ENCODE assay signal across 8 cellular contexts in genomic region chr1:51237313-51237700, GRCh38. TPM values are rescaled to one million over a fixed set of nuclear protein-coding genes. Genes with fewer than 3 reads are reported as not detected.
DNase-seq lines count a peak whose midpoint lies in the region; ATAC-seq, FAIRE-seq and TF ChIP-seq lines count a peak whose summit lies in the region.

No MANE protein-coding gene starts in this region.

- H3K9ac ChIP-seq in SK-N-SH, result peak overlapping the region; percentile 96
- peak overlapping the region; percentile 98 for H3K9ac ChIP-seq in HepG2 (ENCODE audit: insufficient read depth, low read depth, low read length)

- peaks cover 7% of the 10 kb centered on the region for H3F3A ChIP-seq in SK-N-SH (replicated peaks; ENCODE audit: insufficient read depth)

- no peak for DNase-seq in SK-N-SH
- no peak for DNase-seq in body of pancreas
- no peak for DNase-seq in HepG2 (ENCODE audit: low spot score)
- DNase-seq in upper lobe of right lung, result no peak
- no peak for DNase-seq in islet precursor cell
- DNase-seq in DMS 273 treated with DMSO at 0.1 percent for 48 hours (lab: John Stamatoyannopoulos, UW), result no peak
- DNase-seq in A172 (ENCODE audit: low spot score), result no peak

- TF ChIP-seq POLR2A in body of pancreas (IDR thresholded peaks at IDR 0.05) (no peak), HepG2 (IDR thresholded peaks at IDR 0.05; ENCODE audit: insufficient read depth in 1 of 2, low read depth in 2 of 2, low read length in 2 of 2) (no peak)

- TF ChIP-seq RAD21 in SK-N-SH (IDR thresholded peaks at IDR 0.05; ENCODE audit: low read length) (no peak), HepG2 (CRISPR knock-in tag; IDR thresholded peaks at IDR 0.05) (no peak)

- H3K36me3 ChIP-seq in SK-N-SH (replicated peaks in 1 of 2; ENCODE audit: control insufficient read depth in 1 of 2, insufficient read depth in 2 of 2, low read length in 1 of 2) (no peaks in the 10 kb centered on the region), body of pancreas (replicated peaks in 1 of 2; ENCODE audit: insufficient read depth in 1 of 2, low read depth in 2 of 2) (no peaks in the 10 kb centered on the region), HepG2 (replicated peaks in 1 of 2; ENCODE audit: control insufficient read depth in 1 of 2, insufficient read depth in 2 of 2, low read length in 2 of 2) (no peaks in the 10 kb centered on the region), upper lobe of right lung (no peaks in the 10 kb centered on the region)

- H2AFZ ChIP-seq in SK-N-SH (ENCODE audit: low read depth) (no peak overlapping the region), HepG2 (ENCODE audit: low read length) (no peak overlapping the region)

- H3K27ac ChIP-seq in SK-N-SH (ENCODE audit: low read depth in 2 of 2, low read length in 1 of 2) (peak overlapping the region in 1 of 2 experiments; percentile 84; a peak in 2 of 4 replicates), body of pancreas (peak overlapping the region; percentile 87 to 96 (median 90)), HepG2 (ENCODE audit: extremely low read length, insufficient read depth, low read length) (peak overlapping the region; percentile 76), upper lobe of right lung (peak overlapping the region; percentile 93)

- no TSS peak for BruUV-seq in HepG2 (replicated peaks; lab: Mats Ljungman, UMichigan)

- peak overlapping the region; percentile 84 to 98 for H3K4me3 ChIP-seq in SK-N-SH (ENCODE audit: low read depth in 2 of 2, low read length in 1 of 2)
- peak overlapping the region; percentile 95 to 96 for H3K4me3 ChIP-seq in body of pancreas
- H3K4me3 ChIP-seq in HepG2 (replicated peaks in 1 of 3; ENCODE audit: insufficient read depth in 1 of 3, low read depth in 2 of 3, low read length in 3 of 3), result peak overlapping the region; percentile 93 to 100 (median 99)
- H3K4me3 ChIP-seq in upper lobe of right lung, result peak overlapping the region; percentile 91

- in situ Hi-C loops in HepG2 (cut with HindIII; ENCODE audit: extremely low pct_ligation_motif_present, low pct_unique_long_range_greater_than_20kb), result no loop called here

- H4K20me1 ChIP-seq in SK-N-SH (ENCODE audit: insufficient read depth) (peaks cover 50% of the 10 kb centered on the region), HepG2 (ENCODE audit: insufficient read depth, low read length) (peaks cover 28% of the 10 kb centered on the region)

- intact Hi-C loops in body of pancreas (cut with DNase I), result no loop called here
- intact Hi-C loops in HepG2 (cut with micrococcal nuclease; ENCODE audit: unreplicated experiment), result no loop called here
- intact Hi-C loops in upper lobe of right lung (cut with DNase I), result no loop called here

- WGBS in SK-N-SH (ENCODE audit: low lambda C conversion rate), result 4% methylated on average over 9 of the region's 9 CpGs
- 0 to 4% methylated on average over 9 of the region's 9 CpGs for whole genome bisulfite sequencing in body of pancreas, 2 donors
- 1% methylated on average over 9 of the region's 9 CpGs for WGBS in HepG2 (ENCODE audit: low lambda C conversion rate)

- CTCF ChIA-PET in SK-N-SH (lab: Yijun Ruan, JAX), result interaction anchor here (1.0 kb wide), 1 partner anchor 42 kb away, joined by 4 read pairs; no protein-coding TSS in a partner anchor
- CTCF ChIA-PET in HepG2 (lab: Yijun Ruan, JAX; ENCODE audit: low intra/inter-chr PET ratio, low total read pairs), result no interaction called here

- TF ChIP-seq CTCF in SK-N-SH (IDR thresholded peaks at IDR 0.05), result no peak
- TF ChIP-seq CTCF in body of pancreas (IDR thresholded peaks at IDR 0.05), result no peak
- TF ChIP-seq CTCF in HepG2 (CRISPR knock-in tag; IDR thresholded peaks at IDR 0.05), result no peak
- TF ChIP-seq CTCF in upper lobe of right lung (IDR thresholded peaks at IDR 0.05), result no peak

- peak overlapping the region; percentile 80 for H3K4me2 ChIP-seq in SK-N-SH
- H3K4me2 ChIP-seq in HepG2 (ENCODE audit: low read depth, low read length), result peak overlapping the region; percentile 89

- TF ChIP-seq EP300 in SK-N-SH (IDR thresholded peaks at IDR 0.05; ENCODE audit: borderline replicate concordance in 1 of 2, low read depth in 1 of 2, low read length in 1 of 2) (no peak), HepG2 (IDR thresholded peaks at IDR 0.05; ENCODE audit: low read depth in 2 of 2, low read length in 2 of 2) (no peak), HepG2 (CRISPR knock-in tag; IDR thresholded peaks at IDR 0.05; ENCODE audit: borderline replicate concordance) (no peak)

- POLR2A ChIA-PET in SK-N-SH (lab: Yijun Ruan, JAX), result no interaction called here
- POLR2A ChIA-PET in HepG2 (lab: Yijun Ruan, JAX), result interaction anchor here (0.6 kb wide), 1 partner anchor 22 kb away, joined by 3 read pairs; no protein-coding TSS in a partner anchor

- H3K9me3 ChIP-seq in SK-N-SH (no peaks in the 10 kb centered on the region), body of pancreas (no peaks in the 10 kb centered on the region), HepG2 (ENCODE audit: low read length) (no peaks in the 10 kb centered on the region), upper lobe of right lung (no peaks in the 10 kb centered on the region)

- no peak for FAIRE-seq in HepG2 (lab: Jason Lieb, UNC)

- H3K79me2 ChIP-seq in SK-N-SH (ENCODE audit: insufficient read depth) (peaks cover 59% of the 10 kb centered on the region), HepG2 (ENCODE audit: insufficient read depth, low read length) (peaks cover 59% of the 10 kb centered on the region)

- ATAC-seq in SK-N-SH treated with all-trans-retinoic acid at 6 μM for 48 hours (no peak), body of pancreas (no peak), HepG2 (no peak), upper lobe of right lung (no peak)

- H3K27me3 ChIP-seq in SK-N-SH (ENCODE audit: insufficient read depth) (no peaks in the 10 kb centered on the region), body of pancreas (no peaks in the 10 kb centered on the region), HepG2 (ENCODE audit: control insufficient read depth in 1 of 2, insufficient read depth in 2 of 2, low read length in 2 of 2) (peaks cover 1 to 3% of the 10 kb centered on the region in 2 experiments; a peak in 1 of 5 replicates), upper lobe of right lung (no peaks in the 10 kb centered on the region)

- H3K4me1 ChIP-seq in SK-N-SH (ENCODE audit: control insufficient read depth in 1 of 2, insufficient read depth in 2 of 2, low read depth in 1 of 2, low read length in 1 of 2), result peaks cover 15 to 17% of the 10 kb centered on the region in 2 experiments; a peak in 3 of 4 replicates
- peaks cover 43% of the 10 kb centered on the region for H3K4me1 ChIP-seq in body of pancreas
- peaks cover 60% of the 10 kb centered on the region for H3K4me1 ChIP-seq in HepG2 (ENCODE audit: insufficient read depth, low read length)
- H3K4me1 ChIP-seq in upper lobe of right lung, result peaks cover 44% of the 10 kb centered on the region

- H3K9me2 ChIP-seq in SK-N-SH, result no peaks in the 10 kb centered on the region

TF ChIP-seq in SK-N-SH, 30 proteins besides CTCF, POLR2A, EP300 and RAD21:
- TF ChIP-seq YY1 (IDR thresholded peaks at IDR 0.05; ENCODE audit: low read depth), result no peak

TF ChIP-seq in SK-N-SH treated with all-trans-retinoic acid at 6 μM for 48 hours, 23 proteins besides CTCF, POLR2A, EP300 and RAD21 (continues in another document):
- TF ChIP-seq BACH2 (CRISPR knock-in tag; IDR thresholded peaks at IDR 0.05; ENCODE audit: borderline replicate concordance), result no peak
- TF ChIP-seq ARNTL (CRISPR knock-in tag; IDR thresholded peaks at IDR 0.05; ENCODE audit: borderline replicate concordance, low read depth), result no peak
- TF ChIP-seq ZFP30 (CRISPR knock-in tag; IDR thresholded peaks at IDR 0.05), result no peak
- TF ChIP-seq ESRRG (CRISPR knock-in tag; IDR thresholded peaks at IDR 0.05), result no peak
- no peak for TF ChIP-seq ZFP3 (CRISPR knock-in tag; IDR thresholded peaks at IDR 0.05)

RNA-seq across cellular contexts. Expression of gene RNF11, which starts 1.2 kb away (rescaled TPM):
- 62.5 and 86.9 TPM in 2 replicates for polyA plus RNA-seq in SK-N-SH (2012; rRNA removed)
- polyA plus RNA-seq in SK-N-SH (2012; cell fraction: cytosol; rRNA removed), result 99.3 and 117 TPM in 2 replicates
- 12.2 and 27.3 TPM in 2 replicates for polyA plus RNA-seq in SK-N-SH (2012; cell fraction: nucleus; rRNA removed)
- total RNA-seq in body of pancreas, result 10 to 100 TPM; 33.2 to 34.9 TPM
- 41.2 and 49.0 TPM in 2 replicates for total RNA-seq in HepG2 (2016; rRNA removed; fragmentation: Illumina TruSeq; extraction: Trizol)
- total RNA-seq in HepG2 (2016; cell fraction: cytosol; rRNA removed; fragmentation: Illumina TruSeq; extraction: Trizol; ENCODE audit: low read depth), result 40.4 and 41.7 TPM in 2 replicates
- total RNA-seq in HepG2 (2016; cell fraction: insoluble cytoplasmic fraction; rRNA removed; fragmentation: Illumina TruSeq; extraction: Trizol), result 44.1 and 44.9 TPM in 2 replicates
- 108 and 109 TPM in 2 replicates for total RNA-seq in HepG2 (2016; cell fraction: membrane; rRNA removed; fragmentation: Illumina TruSeq; extraction: Trizol)
- total RNA-seq in HepG2 (2016; cell fraction: nucleus; rRNA removed; fragmentation: Illumina TruSeq; extraction: Trizol), result 14.6 and 15.0 TPM in 2 replicates
- 41.1 and 48.8 TPM in 2 replicates for polyA plus RNA-seq in HepG2 (2011; rRNA removed)
- polyA plus RNA-seq in HepG2 (2011; cell fraction: cytosol; rRNA removed), result 22.4 and 47.6 TPM in 2 replicates
- polyA plus RNA-seq in HepG2 (2011; cell fraction: nucleus; rRNA removed), result 9.7 and 20.8 TPM in 2 replicates
- polyA plus RNA-seq in HepG2 (2012), result 50.9 and 62.3 TPM in 2 replicates
- polyA plus RNA-seq in HepG2 (2016; cell fraction: cytosol; fragmentation: Illumina TruSeq; extraction: Trizol; ENCODE audit: low read depth), result 51.9 and 57.1 TPM in 2 replicates
- polyA plus RNA-seq in HepG2 (2016; cell fraction: insoluble cytoplasmic fraction; fragmentation: Illumina TruSeq; extraction: Trizol; ENCODE audit: low read depth), result 45.2 and 55.5 TPM in 2 replicates
- 101 and 102 TPM in 2 replicates for polyA plus RNA-seq in HepG2 (2016; cell fraction: membrane; fragmentation: Illumina TruSeq; extraction: Trizol; ENCODE audit: low read depth)
- 23.0 and 30.8 TPM in 2 replicates for polyA plus RNA-seq in HepG2 (2016; cell fraction: nucleus; fragmentation: Illumina TruSeq; extraction: Trizol; ENCODE audit: insufficient read depth, low read depth)
- 56.8 and 62.3 TPM in 2 replicates for polyA minus RNA-seq in HepG2 (2011; rRNA and poly(A)+ RNA removed; ENCODE audit: low replicate concordance)
- 36.2 and 53.5 TPM in 2 replicates for polyA minus RNA-seq in HepG2 (2011; cell fraction: cytosol; rRNA and poly(A)+ RNA removed)
- 20.1 and 41.4 TPM in 2 replicates for polyA minus RNA-seq in HepG2 (2011; cell fraction: nucleus; rRNA and poly(A)+ RNA removed)
- 94.0 TPM for total RNA-seq in upper lobe of right lung
- 104 and 110 TPM in 2 replicates for total RNA-seq in A172 (2014; rRNA removed; shearing (Covaris generic))

Comparison
In these comparisons a context has a peak if more than half of its experiments do, and no peak if none do; other contexts are left out.
1. Of the 25 proteins assayed by ChIP-seq in both HepG2 and SK-N-SH: peak only in HepG2: SIN3A; only in SK-N-SH: none; in both: none; in neither: 24.